Comparison of ENCODE assay signal across 9 cellular contexts in genomic region chr9:115042781-115043509, GRCh38.
DNase-seq lines count a peak whose midpoint lies in the region; ATAC-seq, FAIRE-seq and TF ChIP-seq lines count a peak whose summit lies in the region.
"Had no signal": no experiment of that assay in that cellular context is flagged by ENCODE, and none has a peak within 500 bp of the region (broad histone marks: within the 10 kb centered on the region; RNA-seq: fewer than 3 reads in every experiment).

No MANE protein-coding gene starts in this region.

- peak overlapping the region; percentile 2 to 38 (median 16) for H3K27ac ChIP-seq in gastroesophageal sphincter

- peak; percentile 11 for DNase-seq in Ammon's horn (ENCODE audit: low spot score)
- DNase-seq in MV-4-11 (lab: John Stamatoyannopoulos, UW), result peak; percentile 98
- DNase-seq in NCI-H128 (lab: John Stamatoyannopoulos, UW; ENCODE audit: unreplicated experiment), result no peak
- no peak for DNase-seq in NCI-H345 treated with DMSO at 0.1 percent for 48 hours (lab: John Stamatoyannopoulos, UW; ENCODE audit: unreplicated experiment)
- no peak for DNase-seq in RCC 7860 (ENCODE audit: low spot score)
- DNase-seq in NCI-H1930 (lab: John Stamatoyannopoulos, UW), result no peak
- DNase-seq: NCI-H524 treated with DMSO at 0.1 percent for 48 hours had no signal

- H3K4me3 ChIP-seq in gastroesophageal sphincter, result no peak overlapping the region

- ATAC-seq in GM19035 (IDR thresholded peaks at IDR 0.05; ENCODE audit: unreplicated experiment) (peak; percentile 69), gastroesophageal sphincter (no peak)

- H3K27me3 ChIP-seq in gastroesophageal sphincter, result no peaks in the 10 kb centered on the region

- FAIRE-seq in RCC 7860 (lab: Jason Lieb, UNC), result no peak

- TF ChIP-seq CTCF in gastroesophageal sphincter (IDR thresholded peaks at IDR 0.05), result no peak

- 40% methylated on average over 3 of the region's 3 CpGs for WGBS in gastroesophageal sphincter (ENCODE audit: low coverage in 1 of 2), 2 donors

- H3K4me1 ChIP-seq in gastroesophageal sphincter, result peaks cover 0 to 41% (median 3%) of the 10 kb centered on the region in 3 donors

- peaks cover 0 to 26% of the 10 kb centered on the region in 2 donors for H3K36me3 ChIP-seq in gastroesophageal sphincter

- no peaks in the 10 kb centered on the region for H3K9me3 ChIP-seq in gastroesophageal sphincter

- TF ChIP-seq POLR2A in gastroesophageal sphincter (IDR thresholded peaks at IDR 0.05), result no peak

- TF ChIP-seq EP300 in gastroesophageal sphincter (IDR thresholded peaks at IDR 0.05), result no peak

Comparison
In these comparisons a context has a peak if more than half of its experiments do, and no peak if none do; other contexts are left out.
1. DNase-seq: peak in Ammon's horn (single experiment) and MV-4-11 (single experiment); none in NCI-H128 (single experiment), NCI-H345 treated with DMSO at 0.1 percent for 48 hours (single experiment), RCC 7860 (single experiment) and NCI-H1930 (0 of 2).